ENCODE assay signal across 21 cellular contexts in the genomic region with DNA sequence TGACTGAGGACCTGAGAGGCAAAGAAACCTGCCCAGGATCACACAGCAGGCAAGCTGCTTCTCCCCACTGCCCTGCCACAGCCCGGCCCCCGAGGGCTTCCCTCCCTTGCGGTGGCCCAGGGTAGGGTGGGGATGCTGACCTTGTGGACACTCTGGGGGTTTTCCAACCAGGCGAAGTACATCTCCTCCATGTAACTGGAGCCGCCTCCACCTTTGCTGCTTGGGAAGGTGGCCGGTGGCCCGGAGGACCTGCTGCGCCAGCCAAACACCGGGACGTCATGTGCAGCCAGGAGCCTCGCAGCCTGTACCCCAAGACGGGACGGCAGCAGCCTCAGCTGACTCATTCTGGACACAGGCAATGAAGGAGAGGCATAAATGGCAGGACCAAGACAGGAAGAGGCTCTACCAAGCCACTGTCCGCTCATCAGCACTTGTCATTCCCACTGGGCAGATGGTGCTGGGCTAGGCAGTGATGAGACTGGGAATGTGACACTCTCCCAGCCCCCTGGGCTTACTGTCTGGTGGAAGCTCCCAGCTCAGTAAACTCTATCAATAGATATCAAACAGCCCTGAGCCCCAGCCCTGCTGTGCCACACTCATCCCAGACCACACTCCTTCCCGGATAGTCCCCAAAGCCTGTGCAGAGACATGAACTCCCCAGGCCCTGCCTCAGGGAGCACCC. TPM values are rescaled to one million over a fixed set of nuclear protein-coding genes. Genes with fewer than 3 reads are reported as not detected.
DNase-seq lines count a peak whose midpoint lies in the region; ATAC-seq lines count a peak whose summit lies in the region.
"Had no signal": no experiment of that assay in that cellular context is flagged by ENCODE, and none has a peak within 500 bp of the region (broad histone marks: within the 10 kb centered on the region; RNA-seq: fewer than 3 reads in every experiment).

No MANE protein-coding gene starts in this region.

- no peak for ATAC-seq in GM21717 (IDR thresholded peaks at IDR 0.05; ENCODE audit: unreplicated experiment)
- ATAC-seq: GM12878, HCT116, Right ventricle myocardium inferior had no signal

- in situ Hi-C loops in G401 (cut with HindIII; ENCODE audit: low sequenced_read_pairs), result no loop called here

- intact Hi-C loops in posterior vena cava (cut with DNase I), result no loop called here

- peak; percentile 62 for DNase-seq in G401 (ENCODE audit: low spot score)
- peak; percentile 48 for DNase-seq in cerebellar cortex (ENCODE audit: low spot score)
- DNase-seq in iPS-NIHi7 (ENCODE audit: extremely low spot score), result peak; percentile 4
- DNase-seq in posterior vena cava (ENCODE audit: low spot score), result peak; percentile 74
- DNase-seq in T1000 (lab: John Stamatoyannopoulos, UW), result no peak
- no peak for DNase-seq in medulla oblongata (ENCODE audit: extremely low spot score)
- DNase-seq: CD4-positive, alpha-beta memory T cell; COR-L47; GDM1; GOT3; MM.1S; NCI-H2029; NCI-H446 treated with DMSO at 0.1 percent for 48 hours; NCI-H526; PC-9; SJCRH30 had no signal

RNA-seq across cellular contexts. Expression of a gene that starts 3.7 kb away (rescaled TPM):
- 7.6 and 12.8 TPM in 2 replicates for total RNA-seq in G401 (2014; rRNA removed; shearing (Covaris generic))
- total RNA-seq in posterior vena cava, result not detected
- total RNA-seq: CD4-positive, alpha-beta memory T cell; PC-9; RPMI7951 had no signal

Comparison
In these comparisons a context has a peak if more than half of its experiments do, and no peak if none do; other contexts are left out.
1. DNase-seq: peak in G401 (single experiment), cerebellar cortex (single experiment), iPS-NIHi7 (single experiment) and posterior vena cava (single experiment); none in T1000 (single experiment) and medulla oblongata (single experiment).